Comparison of ENCODE assay signal across 1 cellular context in genomic region chr12:119218863-119219262, GRCh38. TPM values are rescaled to one million over a fixed set of nuclear protein-coding genes. Genes with fewer than 3 reads are reported as not detected.
"Had no signal": no experiment of that assay in that cellular context is flagged by ENCODE, and none has a peak within 500 bp of the region (broad histone marks: within the 10 kb centered on the region; RNA-seq: fewer than 3 reads in every experiment).

No MANE protein-coding gene starts in this region.

RNA-seq across cellular contexts. Expression of gene HSPB8, which starts 40.1 kb away (rescaled TPM):
- total RNA-seq: OCI-LY7 had no signal
